ENCODE assay signal across 12 cellular contexts in genomic region chr9:116594552-116594951, GRCh38.
DNase-seq lines count a peak whose midpoint lies in the region; ATAC-seq, FAIRE-seq and TF ChIP-seq lines count a peak whose summit lies in the region.
"Had no signal": no experiment of that assay in that cellular context is flagged by ENCODE, and none has a peak within 500 bp of the region (broad histone marks: within the 10 kb centered on the region; RNA-seq: fewer than 3 reads in every experiment).

No MANE protein-coding gene starts in this region.

- H3K27ac Mint-ChIP-seq in chondrocyte (ENCODE audit: unreplicated experiment) = peak overlapping the region; percentile 42
- H3K27ac Mint-ChIP-seq: GM23338; stimulated activated naive B cell treated with anti-CD40 and anti-IgM and Interleukin-4, amounts not matched to agents 10 μg/mL and 1 μg/mL and 100 μg/mL, for 72 hours had no signal

- peak; percentile 28 for DNase-seq in COLO829 (ENCODE audit: low spot score)
- peak; percentile 14 for DNase-seq in HTR-8/SVneo (ENCODE audit: insufficient read length, low spot score)
- DNase-seq in chondrocyte (ENCODE audit: low spot score) = no peak
- DNase-seq in kidney tubule cell (ENCODE audit: low spot score) = peak; percentile 93
- DNase-seq in activated effector memory CD4-positive, alpha-beta T cell treated with Interleukin-2 at 50 U/mL for 16 hours = no peak
- DNase-seq in NCI-H1092 treated with DMSO at 0.1 percent for 48 hours (lab: John Stamatoyannopoulos, UW) = no peak
- DNase-seq: DMS153; stimulated activated CD4-positive, alpha-beta T cell treated with anti-CD3 and anti-CD28 coated beads, Interleukin-12 subunit alpha, Interleukin-12 subunit beta, amount 100 ng/mL, for 4 hours; stimulated activated naive B cell treated with anti-CD40 and anti-IgM and Interleukin-4, amounts not matched to agents 10 μg/mL and 1 μg/mL and 100 μg/mL, for 72 hours had no signal

- no peaks in the 10 kb centered on the region for H3K27me3 Mint-ChIP-seq in chondrocyte (ENCODE audit: low read depth)
- H3K27me3 Mint-ChIP-seq: stimulated activated naive B cell treated with anti-CD40 and anti-IgM and Interleukin-4, amounts not matched to agents 10 μg/mL and 1 μg/mL and 100 μg/mL, for 72 hours had no signal

- H3K36me3 Mint-ChIP-seq in chondrocyte (ENCODE audit: low read depth) = peaks cover 2% of the 10 kb centered on the region

- TF ChIP-seq CTCF in chondrocyte (IDR thresholded peaks at IDR 0.05) = no peak

- H3K4me1 Mint-ChIP-seq in chondrocyte (ENCODE audit: low read depth) = peaks cover 13% of the 10 kb centered on the region
- H3K4me1 Mint-ChIP-seq: stimulated activated naive B cell treated with anti-CD40 and anti-IgM and Interleukin-4, amounts not matched to agents 10 μg/mL and 1 μg/mL and 100 μg/mL, for 72 hours had no signal

- H3K9me3 Mint-ChIP-seq in chondrocyte (ENCODE audit: low read depth) = peaks cover 2% of the 10 kb centered on the region
- H3K9me3 Mint-ChIP-seq: GM23338 had no signal

- no peak overlapping the region for H3K4me3 Mint-ChIP-seq in chondrocyte (ENCODE audit: unreplicated experiment)
- H3K4me3 Mint-ChIP-seq: GM23338; stimulated activated naive B cell treated with anti-CD40 and anti-IgM and Interleukin-4, amounts not matched to agents 10 μg/mL and 1 μg/mL and 100 μg/mL, for 72 hours had no signal

- no peak for FAIRE-seq in HTR-8/SVneo (lab: Jason Lieb, UNC)

- ATAC-seq in GM21526 (IDR thresholded peaks at IDR 0.05; ENCODE audit: low FRiP score, unreplicated experiment) = no peak
- no peak for ATAC-seq in HG02885 (IDR thresholded peaks at IDR 0.05; ENCODE audit: poor library complexity, unreplicated experiment)
- ATAC-seq: GM23338; stimulated activated naive B cell treated with anti-CD40 and anti-IgM and Interleukin-4, amounts not matched to agents 10 μg/mL and 1 μg/mL and 100 μg/mL, for 72 hours had no signal

Comparison
In these comparisons a context has a peak if more than half of its experiments do, and no peak if none do; other contexts are left out.
1. DNase-seq: peak in COLO829 (single experiment), HTR-8/SVneo (single experiment) and kidney tubule cell (single experiment); none in chondrocyte (single experiment), activated effector memory CD4-positive, alpha-beta T cell treated with Interleukin-2 at 50 U/mL for 16 hours (single experiment) and NCI-H1092 treated with DMSO at 0.1 percent for 48 hours (single experiment).